ENCODE assay signal across 8 cellular contexts in the genomic region with DNA sequence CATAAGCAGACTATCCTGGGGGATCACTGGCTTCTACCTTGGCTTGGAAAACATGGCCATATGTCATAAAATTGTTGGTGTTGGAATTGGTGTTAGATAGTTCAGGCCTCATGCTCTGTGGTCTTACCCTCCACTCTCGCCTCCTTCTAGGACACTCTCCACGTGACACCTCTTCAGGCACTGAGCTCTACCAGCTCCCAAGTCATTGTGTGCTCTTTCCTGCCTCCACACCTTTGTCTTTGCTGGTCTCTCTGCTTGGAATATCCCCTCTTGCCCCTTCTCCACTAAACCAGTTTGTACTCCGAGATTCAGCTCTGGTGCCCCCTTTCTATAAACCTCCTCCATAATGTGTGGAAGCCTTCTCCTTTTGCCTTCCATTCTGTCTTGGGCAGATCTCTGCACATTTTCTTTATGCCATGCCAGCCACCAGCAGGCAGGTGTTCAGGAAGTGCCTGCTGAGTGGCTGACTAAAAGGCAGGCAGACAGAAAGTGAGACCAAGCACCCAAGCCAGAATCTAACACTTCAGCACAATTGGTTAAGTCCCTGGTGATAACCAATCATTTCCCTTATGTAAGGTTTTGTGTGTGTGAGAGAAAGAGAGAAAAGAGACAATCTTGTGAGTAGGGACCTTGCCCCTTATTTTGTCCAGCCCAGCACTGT. TPM values are rescaled to one million over a fixed set of nuclear protein-coding genes. Genes with fewer than 3 reads are reported as not detected.
DNase-seq lines count a peak whose midpoint lies in the region; ATAC-seq and TF ChIP-seq lines count a peak whose summit lies in the region.
"Had no signal": no experiment of that assay in that cellular context is flagged by ENCODE, and none has a peak within 500 bp of the region (broad histone marks: within the 10 kb centered on the region; RNA-seq: fewer than 3 reads in every experiment).

No MANE protein-coding gene starts in this region.

- peak overlapping the region; percentile 91 for H3K27ac ChIP-seq in KMS-11
- H3K27ac ChIP-seq in breast epithelium: no peak overlapping the region

- H3K9ac ChIP-seq in KMS-11: peak overlapping the region; percentile 48; the same call in 1 of the 2 replicates

- ATAC-seq in GM18858 (IDR thresholded peaks at IDR 0.05; ENCODE audit: unreplicated experiment) (peak; percentile 60), GM21381 (IDR thresholded peaks at IDR 0.05; ENCODE audit: unreplicated experiment) (peak; percentile 70), left ventricle myocardium superior (peak; percentile 6)

- no peaks in the 10 kb centered on the region for H3K27me3 ChIP-seq in KMS-11 (ENCODE audit: insufficient read depth, low read depth)
- no peaks in the 10 kb centered on the region for H3K27me3 ChIP-seq in breast epithelium

- TF ChIP-seq CTCF in KMS-11 (conservative IDR thresholded peaks at IDR 0.05; ENCODE audit: low read depth, low read length): no peak
- TF ChIP-seq CTCF in breast epithelium (IDR thresholded peaks at IDR 0.05): no peak

- TF ChIP-seq POLR2A in breast epithelium (IDR thresholded peaks at IDR 0.05): no peak

- H3K4me3 ChIP-seq in KMS-11 (IDR thresholded peaks at IDR 0.05; ENCODE audit: insufficient read depth, low read depth, low read length): no peak overlapping the region
- H3K4me3 ChIP-seq in breast epithelium: no peak overlapping the region

- intact Hi-C loops in left ventricle myocardium superior (cut with micrococcal nuclease): no loop called here
- intact Hi-C loops in breast epithelium (cut with DNase I; ENCODE audit: low total_unique reads): no loop called here

- H4K20me1 ChIP-seq in KMS-11 (ENCODE audit: insufficient read depth): no peaks in the 10 kb centered on the region

- H3K9me3 ChIP-seq in breast epithelium: no peaks in the 10 kb centered on the region

- no peaks in the 10 kb centered on the region for H3K79me2 ChIP-seq in KMS-11 (ENCODE audit: insufficient read depth, low read depth)

- no peaks in the 10 kb centered on the region for H3K36me3 ChIP-seq in KMS-11 (ENCODE audit: insufficient read depth)
- no peaks in the 10 kb centered on the region for H3K36me3 ChIP-seq in breast epithelium

- H3K4me1 ChIP-seq in KMS-11 (ENCODE audit: low read depth, poor library complexity, severe bottlenecking): peaks cover 70% of the 10 kb centered on the region
- H3K4me1 ChIP-seq in breast epithelium: no peaks in the 10 kb centered on the region

- DNase-seq in left ventricle myocardium superior (no peak), breast epithelium (ENCODE audit: low spot score in 2 of 2) (no peak), SW 1271 (lab: John Stamatoyannopoulos, UW) (no peak), NCI-H446 (lab: John Stamatoyannopoulos, UW) (no peak)
- DNase-seq: activated CD8-positive, alpha-beta memory T cell treated with anti-CD3 and anti-CD28 coated beads, Interleukin-2, amount 50 U/mL, for 4 hours had no signal

- peak overlapping the region; percentile 68 for H2AFZ ChIP-seq in KMS-11 (ENCODE audit: low read depth)

- H3K4me2 ChIP-seq in KMS-11: peak overlapping the region; percentile 97

RNA-seq across cellular contexts. Expression of a gene that starts 37.7 kb away (rescaled TPM):
- total RNA-seq in left ventricle myocardium superior (84.7 TPM), breast epithelium (10 to 100 TPM; 31.2 to 46.8 (median 42.6) TPM)

RNA-seq across cellular contexts. Expression of a gene that starts 53.7 kb away (rescaled TPM):
- 6.8 TPM for total RNA-seq in left ventricle myocardium superior
- 10 to 100 TPM; 15.0 to 25.0 (median 21.6) TPM for total RNA-seq in breast epithelium

Comparison
In these comparisons a context has a peak if more than half of its experiments do, and no peak if none do; other contexts are left out.
1. ATAC-seq: peak in every context shown above with its lines; median percentile 70 in GM21381; 60 in GM18858; 6 in left ventricle myocardium superior.